Comparison of ENCODE assay signal across 1 cellular context in the genomic region with DNA sequence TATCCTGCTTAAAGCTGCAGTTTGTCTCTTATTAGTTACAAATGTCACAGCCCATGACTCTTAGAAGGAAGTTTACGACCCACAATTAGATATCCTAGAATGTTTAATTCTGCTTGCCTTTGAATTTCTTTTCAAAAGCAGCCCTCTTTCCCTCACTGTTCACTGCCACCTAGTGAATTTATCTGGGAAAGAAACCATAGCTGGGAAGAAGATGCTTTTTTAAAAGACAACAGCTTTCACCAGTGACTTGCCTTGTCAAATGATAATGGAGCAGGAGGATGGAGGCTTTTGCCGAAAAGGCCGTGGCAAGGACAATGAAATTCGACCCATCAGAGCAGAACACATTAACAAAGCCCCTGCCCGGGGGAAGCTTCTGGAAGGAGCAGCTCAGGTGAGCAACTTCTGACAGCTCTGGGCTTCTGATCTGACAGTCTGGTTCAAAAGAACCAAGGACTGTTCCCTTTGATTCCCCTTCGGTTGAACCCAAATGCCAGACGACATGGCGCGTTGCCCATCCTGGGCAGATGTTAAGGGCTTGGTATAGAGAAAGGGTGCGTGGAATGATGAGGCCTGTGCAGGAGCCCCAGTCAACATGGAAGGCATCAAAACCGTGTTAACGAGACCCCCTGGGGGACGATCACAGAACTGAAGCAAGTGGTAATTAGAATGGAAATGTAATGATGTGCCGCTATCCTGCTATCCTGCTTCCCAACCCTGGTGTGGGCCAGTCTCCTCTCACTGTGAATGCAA.
TF ChIP-seq lines count a peak whose summit lies in the region.

No MANE protein-coding gene starts in this region.

TF ChIP-seq in H1, 55 proteins besides CTCF, POLR2A, EP300 and RAD21 (continued from another document):
- TF ChIP-seq, protein P1, sequence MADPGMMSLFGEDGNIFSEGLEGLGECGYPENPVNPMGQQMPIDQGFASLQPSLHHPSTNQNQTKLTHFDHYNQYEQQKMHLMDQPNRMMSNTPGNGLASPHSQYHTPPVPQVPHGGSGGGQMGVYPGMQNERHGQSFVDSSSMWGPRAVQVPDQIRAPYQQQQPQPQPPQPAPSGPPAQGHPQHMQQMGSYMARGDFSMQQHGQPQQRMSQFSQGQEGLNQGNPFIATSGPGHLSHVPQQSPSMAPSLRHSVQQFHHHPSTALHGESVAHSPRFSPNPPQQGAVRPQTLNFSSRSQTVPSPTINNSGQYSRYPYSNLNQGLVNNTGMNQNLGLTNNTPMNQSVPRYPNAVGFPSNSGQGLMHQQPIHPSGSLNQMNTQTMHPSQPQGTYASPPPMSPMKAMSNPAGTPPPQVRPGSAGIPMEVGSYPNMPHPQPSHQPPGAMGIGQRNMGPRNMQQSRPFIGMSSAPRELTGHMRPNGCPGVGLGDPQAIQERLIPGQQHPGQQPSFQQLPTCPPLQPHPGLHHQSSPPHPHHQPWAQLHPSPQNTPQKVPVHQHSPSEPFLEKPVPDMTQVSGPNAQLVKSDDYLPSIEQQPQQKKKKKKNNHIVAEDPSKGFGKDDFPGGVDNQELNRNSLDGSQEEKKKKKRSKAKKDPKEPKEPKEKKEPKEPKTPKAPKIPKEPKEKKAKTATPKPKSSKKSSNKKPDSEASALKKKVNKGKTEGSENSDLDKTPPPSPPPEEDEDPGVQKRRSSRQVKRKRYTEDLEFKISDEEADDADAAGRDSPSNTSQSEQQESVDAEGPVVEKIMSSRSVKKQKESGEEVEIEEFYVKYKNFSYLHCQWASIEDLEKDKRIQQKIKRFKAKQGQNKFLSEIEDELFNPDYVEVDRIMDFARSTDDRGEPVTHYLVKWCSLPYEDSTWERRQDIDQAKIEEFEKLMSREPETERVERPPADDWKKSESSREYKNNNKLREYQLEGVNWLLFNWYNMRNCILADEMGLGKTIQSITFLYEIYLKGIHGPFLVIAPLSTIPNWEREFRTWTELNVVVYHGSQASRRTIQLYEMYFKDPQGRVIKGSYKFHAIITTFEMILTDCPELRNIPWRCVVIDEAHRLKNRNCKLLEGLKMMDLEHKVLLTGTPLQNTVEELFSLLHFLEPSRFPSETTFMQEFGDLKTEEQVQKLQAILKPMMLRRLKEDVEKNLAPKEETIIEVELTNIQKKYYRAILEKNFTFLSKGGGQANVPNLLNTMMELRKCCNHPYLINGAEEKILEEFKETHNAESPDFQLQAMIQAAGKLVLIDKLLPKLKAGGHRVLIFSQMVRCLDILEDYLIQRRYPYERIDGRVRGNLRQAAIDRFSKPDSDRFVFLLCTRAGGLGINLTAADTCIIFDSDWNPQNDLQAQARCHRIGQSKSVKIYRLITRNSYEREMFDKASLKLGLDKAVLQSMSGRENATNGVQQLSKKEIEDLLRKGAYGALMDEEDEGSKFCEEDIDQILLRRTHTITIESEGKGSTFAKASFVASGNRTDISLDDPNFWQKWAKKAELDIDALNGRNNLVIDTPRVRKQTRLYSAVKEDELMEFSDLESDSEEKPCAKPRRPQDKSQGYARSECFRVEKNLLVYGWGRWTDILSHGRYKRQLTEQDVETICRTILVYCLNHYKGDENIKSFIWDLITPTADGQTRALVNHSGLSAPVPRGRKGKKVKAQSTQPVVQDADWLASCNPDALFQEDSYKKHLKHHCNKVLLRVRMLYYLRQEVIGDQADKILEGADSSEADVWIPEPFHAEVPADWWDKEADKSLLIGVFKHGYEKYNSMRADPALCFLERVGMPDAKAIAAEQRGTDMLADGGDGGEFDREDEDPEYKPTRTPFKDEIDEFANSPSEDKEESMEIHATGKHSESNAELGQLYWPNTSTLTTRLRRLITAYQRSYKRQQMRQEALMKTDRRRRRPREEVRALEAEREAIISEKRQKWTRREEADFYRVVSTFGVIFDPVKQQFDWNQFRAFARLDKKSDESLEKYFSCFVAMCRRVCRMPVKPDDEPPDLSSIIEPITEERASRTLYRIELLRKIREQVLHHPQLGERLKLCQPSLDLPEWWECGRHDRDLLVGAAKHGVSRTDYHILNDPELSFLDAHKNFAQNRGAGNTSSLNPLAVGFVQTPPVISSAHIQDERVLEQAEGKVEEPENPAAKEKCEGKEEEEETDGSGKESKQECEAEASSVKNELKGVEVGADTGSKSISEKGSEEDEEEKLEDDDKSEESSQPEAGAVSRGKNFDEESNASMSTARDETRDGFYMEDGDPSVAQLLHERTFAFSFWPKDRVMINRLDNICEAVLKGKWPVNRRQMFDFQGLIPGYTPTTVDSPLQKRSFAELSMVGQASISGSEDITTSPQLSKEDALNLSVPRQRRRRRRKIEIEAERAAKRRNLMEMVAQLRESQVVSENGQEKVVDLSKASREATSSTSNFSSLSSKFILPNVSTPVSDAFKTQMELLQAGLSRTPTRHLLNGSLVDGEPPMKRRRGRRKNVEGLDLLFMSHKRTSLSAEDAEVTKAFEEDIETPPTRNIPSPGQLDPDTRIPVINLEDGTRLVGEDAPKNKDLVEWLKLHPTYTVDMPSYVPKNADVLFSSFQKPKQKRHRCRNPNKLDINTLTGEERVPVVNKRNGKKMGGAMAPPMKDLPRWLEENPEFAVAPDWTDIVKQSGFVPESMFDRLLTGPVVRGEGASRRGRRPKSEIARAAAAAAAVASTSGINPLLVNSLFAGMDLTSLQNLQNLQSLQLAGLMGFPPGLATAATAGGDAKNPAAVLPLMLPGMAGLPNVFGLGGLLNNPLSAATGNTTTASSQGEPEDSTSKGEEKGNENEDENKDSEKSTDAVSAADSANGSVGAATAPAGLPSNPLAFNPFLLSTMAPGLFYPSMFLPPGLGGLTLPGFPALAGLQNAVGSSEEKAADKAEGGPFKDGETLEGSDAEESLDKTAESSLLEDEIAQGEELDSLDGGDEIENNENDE (IDR thresholded peaks at IDR 0.05; ENCODE audit: insufficient replicate concordance, low read length), result no peak
- no peak for TF ChIP-seq SP1 (IDR thresholded peaks at IDR 0.05; ENCODE audit: low read depth, low read length)
- TF ChIP-seq YY1 (IDR thresholded peaks at IDR 0.05; ENCODE audit: low read depth, low read length), result peak; percentile 45; the same call in 1 of the 2 replicates
- peak; percentile 55 to 81; a peak in 2 of 4 replicates for TF ChIP-seq SIN3A (conservative IDR thresholded peaks at IDR 0.05 in 1 of 2, IDR thresholded peaks at IDR 0.05 in 1 of 2; ENCODE audit: low read depth in 1 of 2, low read length in 2 of 2)
- TF ChIP-seq POU5F1 (IDR thresholded peaks at IDR 0.05; ENCODE audit: low read depth, low read length), result no peak
- TF ChIP-seq BACH1 (IDR thresholded peaks at IDR 0.05; ENCODE audit: low read length), result no peak
- TF ChIP-seq CHD1 (IDR thresholded peaks at IDR 0.05; ENCODE audit: low read depth, low read length), result no peak
- no peak for TF ChIP-seq CREB1 (IDR thresholded peaks at IDR 0.05)
- TF ChIP-seq RNF2 (IDR thresholded peaks at IDR 0.05; ENCODE audit: borderline replicate concordance, low read depth, low read length, missing control alignments, poor library complexity, severe bottlenecking), result no peak
- no peak for TF ChIP-seq SP2 (IDR thresholded peaks at IDR 0.05; ENCODE audit: low read length)
- TF ChIP-seq HDAC6 (IDR thresholded peaks at IDR 0.05; ENCODE audit: low read depth, low read length), result no peak
- TF ChIP-seq SP4 (IDR thresholded peaks at IDR 0.05; ENCODE audit: low read length), result no peak
- no peak for TF ChIP-seq CTBP2 (IDR thresholded peaks at IDR 0.05; ENCODE audit: borderline replicate concordance, insufficient read depth, insufficient read length, low read length)
- no peak for TF ChIP-seq TAF7 (optimal IDR thresholded peaks at IDR 0.05; ENCODE audit: borderline replicate concordance, low read depth, low read length)
- TF ChIP-seq HDAC2 (IDR thresholded peaks at IDR 0.05; ENCODE audit: borderline replicate concordance in 1 of 2, low read depth in 2 of 2, low read length in 2 of 2), result no peak
- TF ChIP-seq EZH2 (IDR thresholded peaks at IDR 0.05; ENCODE audit: low read depth, low read length, severe bottlenecking), result no peak
- TF ChIP-seq SUZ12 (IDR thresholded peaks at IDR 0.05; ENCODE audit: low read length), result no peak
